2 cellular contexts compared by ENCODE assay signal in the genomic region with DNA sequence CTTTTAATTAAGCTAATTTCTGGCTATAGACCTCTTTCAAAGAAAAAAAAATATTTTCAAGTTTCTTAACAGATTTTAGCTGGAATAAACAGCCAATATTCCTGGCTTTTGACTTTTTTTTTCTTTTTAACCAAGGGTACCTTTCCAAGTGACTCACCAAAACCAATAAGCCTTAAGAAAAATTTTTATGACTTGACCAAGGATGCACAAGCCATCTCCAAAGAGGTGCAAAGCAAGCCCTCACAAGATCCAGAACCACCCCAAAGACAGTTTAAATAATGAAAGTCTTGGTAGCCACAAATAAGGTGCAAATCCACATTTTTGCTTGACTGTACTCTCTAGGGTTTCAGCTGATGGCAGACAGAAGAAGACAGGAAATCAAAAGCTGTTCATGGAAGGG.
TF ChIP-seq lines count a peak whose summit lies in the region.

No MANE protein-coding gene starts in this region.

TF ChIP-seq in IMR-90, 13 proteins besides CTCF, POLR2A, EP300 and RAD21:
- no peak for TF ChIP-seq BHLHE40 (IDR thresholded peaks at IDR 0.05; ENCODE audit: low read depth, low read length)
- no peak for TF ChIP-seq RFX5 (IDR thresholded peaks at IDR 0.05; ENCODE audit: low read depth, low read length)
- no peak for TF ChIP-seq FOS (IDR thresholded peaks at IDR 0.05; ENCODE audit: low read depth, low read length)
- no peak for TF ChIP-seq MAFK (IDR thresholded peaks at IDR 0.05; ENCODE audit: low read depth, low read length)
- no peak for TF ChIP-seq SMC3 (IDR thresholded peaks at IDR 0.05; ENCODE audit: low read depth, low read length)
- TF ChIP-seq MAZ (IDR thresholded peaks at IDR 0.05; ENCODE audit: borderline replicate concordance, low read depth, low read length): no peak
- no peak for TF ChIP-seq USF2 (IDR thresholded peaks at IDR 0.05; ENCODE audit: low read depth, low read length)
- no peak for TF ChIP-seq CHD1 (IDR thresholded peaks at IDR 0.05; ENCODE audit: low read depth, low read length)
- TF ChIP-seq NFE2L2 (IDR thresholded peaks at IDR 0.05; ENCODE audit: low read depth, low read length): no peak
TF ChIP-seq in IMR-90: peak in this region for 0.

TF ChIP-seq in endothelial cell of umbilical vein, 7 proteins besides CTCF, POLR2A, EP300 and RAD21:
- TF ChIP-seq FOS (IDR thresholded peaks at IDR 0.05; ENCODE audit: borderline replicate concordance, insufficient read depth, low read length): peak; percentile 11
- TF ChIP-seq POLR2AphosphoS5 (IDR thresholded peaks at IDR 0.05; ENCODE audit: insufficient read depth, low read depth, low read length): no peak
